8 cellular contexts compared by ENCODE assay signal in the genomic region with DNA sequence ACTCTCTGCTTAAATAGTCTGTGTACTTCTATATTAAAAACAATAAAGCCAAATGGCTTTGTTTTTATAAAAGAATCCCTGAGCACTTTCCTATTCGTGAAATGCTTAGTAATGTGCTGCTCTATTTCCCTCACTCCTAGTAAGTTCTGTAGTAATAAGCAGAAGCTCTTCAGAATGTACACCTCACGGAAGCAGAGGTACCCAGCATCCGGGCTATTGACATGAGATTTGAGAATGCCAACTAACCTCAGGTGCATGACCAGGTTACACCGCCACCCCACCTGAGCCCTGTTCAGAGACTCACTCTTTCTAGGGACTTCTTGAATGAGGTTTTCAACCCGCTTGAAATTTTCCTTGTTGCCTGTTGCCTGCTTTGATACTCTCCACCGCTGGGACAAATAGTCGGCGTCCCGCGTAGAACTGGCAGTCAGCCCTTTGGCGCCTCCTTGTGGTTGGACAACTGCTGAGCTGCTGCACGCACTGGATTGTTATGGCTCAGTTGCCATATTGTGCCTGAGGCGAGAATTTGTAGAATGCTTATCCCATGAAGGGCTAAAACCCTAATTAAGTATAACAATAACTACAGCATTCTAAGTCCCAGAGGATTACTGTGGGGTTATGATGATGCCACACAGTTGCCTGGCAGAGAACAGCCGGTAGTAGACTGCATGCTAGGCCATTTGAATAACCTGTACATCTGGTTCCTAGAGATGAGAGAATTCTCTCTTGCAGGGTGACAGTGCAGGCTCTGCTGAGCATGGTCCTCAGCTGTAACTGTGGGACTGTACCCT.
A peak's percentile ranks its signal among the peaks of the same experiment; 100 is the strongest.
DNase-seq lines count a peak whose midpoint lies in the region; ATAC-seq and TF ChIP-seq lines count a peak whose summit lies in the region.

No MANE protein-coding gene starts in this region.

- ATAC-seq in GM19035 (IDR thresholded peaks at IDR 0.05; ENCODE audit: unreplicated experiment) (peak; percentile 98), HG03159 (IDR thresholded peaks at IDR 0.05; ENCODE audit: unreplicated experiment) (peak; percentile 93)

- no peak overlapping the region for H4K5ac ChIP-seq in mesendoderm (ENCODE audit: low read length)

- POLR2A ChIA-PET in activated CD4-positive, alpha-beta memory T cell treated with anti-CD3 and anti-CD28 coated beads for 36 hours (lab: Charles Lee), result interaction anchor here (0.6 kb wide), 1 partner anchor 221 kb away, joined by 3 read pairs; no protein-coding TSS in a partner anchor

- no peak overlapping the region for H2BK15ac ChIP-seq in mesendoderm (replicated peaks; ENCODE audit: low read depth)

- H2BK5ac ChIP-seq in mesendoderm (ENCODE audit: low read length), result no peak overlapping the region

- no peak overlapping the region for H4K8ac ChIP-seq in mesendoderm (ENCODE audit: low read depth, low read length)

- no peak overlapping the region for H2AK5ac ChIP-seq in mesendoderm (ENCODE audit: low read length)

- peaks cover 0 to 3% (median 0%) of the 10 kb centered on the region in 7 donors for H3K9me3 Mint-ChIP-seq in CD14-positive monocyte
- H3K9me3 Mint-ChIP-seq in activated CD4-positive, alpha-beta memory T cell treated with anti-CD3 and anti-CD28 coated beads for 36 hours, result no peaks in the 10 kb centered on the region

- no peaks in the 10 kb centered on the region for H3K27me3 Mint-ChIP-seq in CD14-positive monocyte (ENCODE audit: low read depth in 3 of 3)
- H3K27me3 Mint-ChIP-seq in activated CD4-positive, alpha-beta memory T cell treated with anti-CD3 and anti-CD28 coated beads for 36 hours, result peaks cover 1% of the 10 kb centered on the region

- CTCF ChIA-PET in activated CD4-positive, alpha-beta memory T cell treated with anti-CD3 and anti-CD28 coated beads for 36 hours (lab: Charles Lee), result interaction anchor here (0.6 to 11.7 kb wide), 29 partner anchors 9 to 716 kb away, joined by 3 to 231 read pairs (median 4); partner anchors contain the start of gene KCNQ5

- WGBS in mesendoderm (ENCODE audit: extremely low coverage, insufficient coverage, low lambda C conversion rate), result no CpG with 5 or more reads among the region's 14 CpGs

- no peaks in the 10 kb centered on the region for H3K36me3 ChIP-seq in mesendoderm (ENCODE audit: control insufficient read depth, insufficient read depth, low read length)

- H3K23ac ChIP-seq in mesendoderm (ENCODE audit: low read length), result no peak overlapping the region

- H3K4me1 Mint-ChIP-seq in CD14-positive monocyte, result peaks cover 4% of the 10 kb centered on the region
- no peaks in the 10 kb centered on the region for H3K4me1 Mint-ChIP-seq in activated CD4-positive, alpha-beta memory T cell treated with anti-CD3 and anti-CD28 coated beads for 36 hours (ENCODE audit: low read depth)

- TF ChIP-seq CTCF in CD14-positive monocyte (IDR thresholded peaks at IDR 0.05), result peak; percentile 96

- H3K4me3 ChIP-seq in mesendoderm (ENCODE audit: low read length), result no peak overlapping the region

- no peak overlapping the region for H3K18ac ChIP-seq in mesendoderm (ENCODE audit: low read length)

- no peak overlapping the region for H3K56ac ChIP-seq in mesendoderm (ENCODE audit: low read length)

- no peak overlapping the region for H3K9ac ChIP-seq in mesendoderm (ENCODE audit: low read length)

- no peak overlapping the region for H3K27ac ChIP-seq in mesendoderm (ENCODE audit: low read depth, low read length)

- no peaks in the 10 kb centered on the region for H3K4me1 ChIP-seq in mesendoderm (ENCODE audit: control insufficient read depth, low read depth, low read length)

- H3K36me3 Mint-ChIP-seq in CD14-positive monocyte, result peaks cover 0 to 4% of the 10 kb centered on the region in 2 donors
- H3K36me3 Mint-ChIP-seq in activated CD4-positive, alpha-beta memory T cell treated with anti-CD3 and anti-CD28 coated beads for 36 hours, result no peaks in the 10 kb centered on the region

- H3K4me2 ChIP-seq in mesendoderm (ENCODE audit: low read length), result no peak overlapping the region

- H3K27me3 ChIP-seq in mesendoderm (ENCODE audit: insufficient read depth, low read length, poor library complexity), result no peaks in the 10 kb centered on the region

- H3K4me3 Mint-ChIP-seq in CD14-positive monocyte, result peak overlapping the region; percentile 51 to 80
- no peak overlapping the region for H3K4me3 Mint-ChIP-seq in activated CD4-positive, alpha-beta memory T cell treated with anti-CD3 and anti-CD28 coated beads for 36 hours

- H3K27ac Mint-ChIP-seq in CD14-positive monocyte, result no peak overlapping the region
- H3K27ac Mint-ChIP-seq in activated CD4-positive, alpha-beta memory T cell treated with anti-CD3 and anti-CD28 coated beads for 36 hours, result no peak overlapping the region

- no peak overlapping the region for H2BK120ac ChIP-seq in mesendoderm (ENCODE audit: low read depth, low read length)

- H3K79me1 ChIP-seq in mesendoderm (ENCODE audit: low read length), result no peaks in the 10 kb centered on the region

- no peaks in the 10 kb centered on the region for H3K79me2 ChIP-seq in mesendoderm (ENCODE audit: control insufficient read depth, insufficient read depth, low read length)

- peak; percentile 66 for DNase-seq in CD14-positive monocyte (ENCODE audit: low spot score)
- peak; percentile 82 to 95 for DNase-seq in NCI-H524 (lab: John Stamatoyannopoulos, UW)
- DNase-seq in activated CD4-positive, alpha-beta memory T cell treated with anti-CD3 and anti-CD28 coated beads for 36 hours, result peak; percentile 87
- peak; percentile 62 for DNase-seq in effector CD8-positive, alpha-beta T cell (lab: John Stamatoyannopoulos, UW)
- DNase-seq in mesendoderm, result peak; percentile 79
- DNase-seq in stimulated activated CD8-positive, alpha-beta memory T cell treated with anti-CD3 and anti-CD28 coated beads, Interleukin-2, amount 100 ng/mL, for 1 hour (ENCODE audit: low read depth in 2 of 2), result peak; percentile 58 to 59

- intact Hi-C loops in CD14-positive monocyte (cut with micrococcal nuclease), result loop anchor here (2.0 to 5.0 kb wide), 3 partner anchors 513 to 718 kb away; no protein-coding TSS in a partner anchor
- intact Hi-C loops in activated CD4-positive, alpha-beta memory T cell treated with anti-CD3 and anti-CD28 coated beads for 36 hours (cut with micrococcal nuclease), result loop anchor here (1.0 to 5.0 kb wide), 6 partner anchors 51 to 718 kb away; no protein-coding TSS in a partner anchor

- H3K4ac ChIP-seq in mesendoderm (ENCODE audit: low read depth, low read length), result no peak overlapping the region
